ENCODE assay signal across 8 cellular contexts in genomic region chr16:15949210-15950166, GRCh38. TPM values are rescaled to one million over a fixed set of nuclear protein-coding genes. Genes with fewer than 3 reads are reported as not detected.
DNase-seq lines count a peak whose midpoint lies in the region; ATAC-seq and TF ChIP-seq lines count a peak whose summit lies in the region.

ABCC1 (plus strand) TSS chr16:15949616; CDS start chr16:15949752, 136 bp downstream.

- H3K9me3 ChIP-seq in ovary (no peaks in the 10 kb centered on the region), upper lobe of right lung (no peaks in the 10 kb centered on the region)

- TF ChIP-seq CTCF in ovary (IDR thresholded peaks at IDR 0.05) (no peak), upper lobe of right lung (IDR thresholded peaks at IDR 0.05) (no peak)

- H3K4me3 ChIP-seq in ovary (peak within 1 kb of the TSS; percentile 91), upper lobe of right lung (peak within 1 kb of the TSS; percentile 81)

- WGBS in ovary, 3 donors: 0 to 1% (median 0%) methylated on average over 38 to 106 of the region's 112 CpGs

- H3K27ac ChIP-seq in ovary (peak within 1 kb of the TSS; percentile 64 to 89), upper lobe of right lung (peak within 1 kb of the TSS; percentile 86)

- H3K36me3 ChIP-seq in ovary (no peaks in the 10 kb centered on the region), upper lobe of right lung (no peaks in the 10 kb centered on the region)

- intact Hi-C loops in ovary (cut with DNase I): loop anchor here in 1 of 4 donors (5.0 kb wide), 1 partner anchor 73 kb away; no protein-coding TSS in a partner anchor
- intact Hi-C loops in upper lobe of right lung (cut with DNase I): no loop called here

- H3K4me1 ChIP-seq in ovary (ENCODE audit: insufficient read depth): peaks cover 6% of the 10 kb centered on the region
- H3K4me1 ChIP-seq in upper lobe of right lung: peaks cover 17% of the 10 kb centered on the region

- ATAC-seq in HG02884 (IDR thresholded peaks at IDR 0.05; ENCODE audit: unreplicated experiment): peak; percentile 51
- peak; percentile 86 for ATAC-seq in upper lobe of right lung

- DNase-seq in DMS53 (lab: John Stamatoyannopoulos, UW) (peak; percentile 65), DMS53 treated with DMSO at 0.1 percent for 48 hours (lab: John Stamatoyannopoulos, UW; ENCODE audit: unreplicated experiment) (no peak), RKO (ENCODE audit: low spot score) (peak; percentile 42), activated gamma-delta T cell (lab: John Stamatoyannopoulos, UW) (peak; percentile 47), glomerular endothelial cell (ENCODE audit: extremely low read depth, low read depth, low spot score) (no peak), ovary (peak; percentile 19 to 64 (median 46)), upper lobe of right lung (peak; percentile 78)

- no peak for TF ChIP-seq EP300 in ovary (IDR thresholded peaks at IDR 0.05)

- TF ChIP-seq POLR2A in ovary (IDR thresholded peaks at IDR 0.05): no peak

- H3K27me3 ChIP-seq in ovary: no peaks in the 10 kb centered on the region
- no peaks in the 10 kb centered on the region for H3K27me3 ChIP-seq in upper lobe of right lung

RNA-seq across cellular contexts. Expression of gene ABCC1, which starts in this region (rescaled TPM):
- total RNA-seq in glomerular endothelial cell: 39.5 and 77.9 TPM in 2 replicates
- 10 to 100 TPM; 10.0 to 31.1 (median 24.9) TPM for total RNA-seq in ovary
- 10 to 100 TPM; 10.3 to 17.3 TPM for polyA plus RNA-seq in ovary
- 50.6 TPM for total RNA-seq in upper lobe of right lung

Comparison
In these comparisons a context has a peak if more than half of its experiments do, and no peak if none do; other contexts are left out.
1. DNase-seq: peak in DMS53 (single experiment), RKO (single experiment), activated gamma-delta T cell (single experiment), ovary (5 of 5) and upper lobe of right lung (single experiment); none in DMS53 treated with DMSO at 0.1 percent for 48 hours (single experiment) and glomerular endothelial cell (single experiment).